In genomic region chr14:25132734-25133422, GRCh38 we compare ENCODE assay signal across 8 cellular contexts.
DNase-seq lines count a peak whose midpoint lies in the region; ATAC-seq and TF ChIP-seq lines count a peak whose summit lies in the region.

No MANE protein-coding gene starts in this region.

- H3K27ac ChIP-seq in dorsolateral prefrontal cortex = peak overlapping the region in 3 of 59 donors; percentile 20 to 38 (median 32)

- H3K4me3 ChIP-seq in AG09309 (ENCODE audit: control insufficient read depth, low read depth, low read length) (no peak overlapping the region), dorsolateral prefrontal cortex (peak overlapping the region in 45 of 59 donors; percentile 7 to 62 (median 36)), lower leg skin (ENCODE audit: low read depth, poor library complexity, severe bottlenecking) (no peak overlapping the region)

- TF ChIP-seq CTCF in AG09309 (IDR thresholded peaks at IDR 0.05; ENCODE audit: control insufficient read depth, insufficient read depth, low read depth, low read length, missing control alignments) = peak; percentile 86
- TF ChIP-seq CTCF in dorsolateral prefrontal cortex (IDR thresholded peaks at IDR 0.05 in 54 of 56, conservative IDR thresholded peaks at IDR 0.05 in 2 of 56; ENCODE audit: low read depth in 1 of 56, partially characterized antibody in 56 of 56) = peak; percentile 76 to 96 (median 90)
- TF ChIP-seq CTCF in lower leg skin (IDR thresholded peaks at IDR 0.05) = peak in 2 of 3 donors; percentile 17 to 61

- intact Hi-C loops in dorsolateral prefrontal cortex (cut with DNase I) = loop anchor here (5.0 to 10.0 kb wide), 4 partner anchors 86 to 396 kb away; no protein-coding TSS in a partner anchor
- intact Hi-C loops in lower leg skin (cut with DNase I; ENCODE audit: low total_unique reads) = loop anchor here (5.0 to 10.0 kb wide), 2 partner anchors 326 to 398 kb away; no protein-coding TSS in a partner anchor

- ATAC-seq in GM18870 (IDR thresholded peaks at IDR 0.05; ENCODE audit: unreplicated experiment) = peak; percentile 88
- ATAC-seq in HG03108 (IDR thresholded peaks at IDR 0.05; ENCODE audit: unreplicated experiment) = peak; percentile 87

- peaks cover 0 to 9% (median 0%) of the 10 kb centered on the region in 45 donors for H3K27me3 ChIP-seq in dorsolateral prefrontal cortex

- DNase-seq in AG09309 (ENCODE audit: low read depth) (no peak), NCI-H345 (lab: John Stamatoyannopoulos, UW) (peak; percentile 29), dorsolateral prefrontal cortex (peak; percentile 13 to 79 (median 68)), lower leg skin (ENCODE audit: low spot score in 2 of 2) (peak; percentile 45 to 89)
- DNase-seq in activated CD4-positive, alpha-beta T cell treated with anti-CD3 and anti-CD28 coated beads for 24 hours (ENCODE audit: low read depth in 2 of 2) = peak; percentile 7
- peak; percentile 1 for DNase-seq in stimulated activated CD8-positive, alpha-beta memory T cell treated with anti-CD3 and anti-CD28 coated beads, Interleukin-15, amount 100 ng/mL, for 4 hours (ENCODE audit: low read depth in 2 of 2)

- TF ChIP-seq POLR2A in lower leg skin (IDR thresholded peaks at IDR 0.05) = no peak

- WGBS in lower leg skin, 2 donors = 20 to 21% methylated on average over 20 of the region's 20 CpGs

Comparison
In these comparisons a context has a peak if more than half of its experiments do, and no peak if none do; other contexts are left out.
1. H3K4me3 ChIP-seq: peak in dorsolateral prefrontal cortex (45 of 59); none in AG09309 (single experiment) and lower leg skin (single experiment).
2. CTCF ChIP-seq: peak in every context shown above with its lines; median percentile 90 in dorsolateral prefrontal cortex; 86 in AG09309; 39 in lower leg skin.